In the genomic region with DNA sequence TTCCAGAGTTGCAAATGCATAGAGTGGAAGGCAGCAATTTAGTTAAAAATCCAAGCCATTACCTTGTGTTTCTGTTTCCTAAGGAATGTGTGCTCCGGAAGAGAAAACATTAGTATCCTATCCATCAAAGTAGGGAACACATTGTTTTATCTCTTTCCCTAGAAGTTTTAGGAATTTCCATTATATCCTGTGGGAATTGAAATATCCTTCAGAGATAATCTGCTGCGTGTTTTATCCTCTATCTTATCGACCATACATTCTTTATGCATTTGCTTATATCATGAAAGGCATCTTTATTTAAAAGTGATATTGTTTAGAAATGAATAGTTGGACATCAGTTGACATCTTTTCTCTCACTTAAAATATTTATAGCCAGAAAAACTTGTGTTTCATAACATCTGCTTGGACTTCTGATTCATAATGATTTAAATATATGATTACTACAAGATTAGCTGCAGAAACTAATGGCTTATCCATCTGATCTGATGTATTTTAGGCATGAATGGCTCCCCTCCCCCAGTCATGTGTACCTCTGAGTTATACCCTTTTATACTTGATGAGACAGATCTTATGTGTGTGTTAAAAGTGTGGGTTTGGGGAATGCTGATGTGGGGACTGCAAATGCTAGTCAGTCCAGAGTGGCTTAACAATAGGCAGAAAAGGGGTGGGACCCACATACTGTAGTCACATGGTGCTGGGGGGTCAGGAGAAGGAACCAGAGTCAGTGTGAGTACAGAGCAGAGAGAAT, we compare ENCODE assay signal across 1 cellular context.
A peak's percentile ranks its signal among the peaks of the same experiment; 100 is the strongest.
TF ChIP-seq lines count a peak whose summit lies in the region.

No MANE protein-coding gene starts in this region.

TF ChIP-seq in SK-N-SH, 30 proteins besides CTCF, POLR2A, EP300 and RAD21 (continued from another document):
- peak; percentile 76 for TF ChIP-seq PBX3 (IDR thresholded peaks at IDR 0.05)
- TF ChIP-seq IRF3 (IDR thresholded peaks at IDR 0.05; ENCODE audit: low read depth, low read length) = no peak
- TF ChIP-seq TCF12 (IDR thresholded peaks at IDR 0.05) = peak; percentile 87
- TF ChIP-seq, protein P1, sequence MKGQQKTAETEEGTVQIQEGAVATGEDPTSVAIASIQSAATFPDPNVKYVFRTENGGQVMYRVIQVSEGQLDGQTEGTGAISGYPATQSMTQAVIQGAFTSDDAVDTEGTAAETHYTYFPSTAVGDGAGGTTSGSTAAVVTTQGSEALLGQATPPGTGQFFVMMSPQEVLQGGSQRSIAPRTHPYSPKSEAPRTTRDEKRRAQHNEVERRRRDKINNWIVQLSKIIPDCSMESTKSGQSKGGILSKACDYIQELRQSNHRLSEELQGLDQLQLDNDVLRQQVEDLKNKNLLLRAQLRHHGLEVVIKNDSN (IDR thresholded peaks at IDR 0.05; ENCODE audit: borderline replicate concordance, low read depth) = peak; percentile 47; the same call in 1 of the 2 replicates
- TF ChIP-seq POLR2AphosphoS5 (IDR thresholded peaks at IDR 0.05; ENCODE audit: low read depth, low read length) = no peak
- no peak for TF ChIP-seq NFIC (IDR thresholded peaks at IDR 0.05; ENCODE audit: borderline replicate concordance)
- TF ChIP-seq ZBTB33 (IDR thresholded peaks at IDR 0.05; ENCODE audit: borderline replicate concordance, low read depth) = no peak
- no peak for TF ChIP-seq USF2 (IDR thresholded peaks at IDR 0.05; ENCODE audit: borderline replicate concordance, low read depth, low read length)
- TF ChIP-seq REST (IDR thresholded peaks at IDR 0.05; ENCODE audit: low read depth, low read length) = no peak
- TF ChIP-seq FOSL2 (IDR thresholded peaks at IDR 0.05; ENCODE audit: borderline replicate concordance, low read depth) = peak; percentile 10; the same call in 1 of the 2 replicates
- TF ChIP-seq GATA2 (CRISPR knock-in tag; IDR thresholded peaks at IDR 0.05) = no peak
- TF ChIP-seq SMC3 (IDR thresholded peaks at IDR 0.05; ENCODE audit: low read depth, low read length) = no peak
TF ChIP-seq in SK-N-SH: peak in this region for 9.
